In the genomic region with DNA sequence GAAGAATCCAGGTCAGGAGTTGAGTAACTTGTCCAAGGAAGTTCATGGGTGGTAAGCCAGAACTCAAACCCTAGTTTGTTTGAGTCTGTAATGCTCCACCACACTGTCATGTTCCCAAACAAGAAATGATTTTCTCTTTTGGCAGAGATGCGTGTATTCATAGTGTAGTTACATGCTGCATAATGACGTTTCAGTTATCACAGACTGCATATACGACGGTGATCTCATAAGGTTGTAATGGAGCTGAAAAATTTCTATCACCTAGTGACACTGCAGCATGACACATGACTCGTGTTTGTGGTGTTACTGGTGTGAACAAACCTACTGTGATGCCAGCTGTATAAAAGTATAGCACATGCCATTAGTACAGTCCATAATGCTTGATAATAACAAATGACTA, we compare ENCODE assay signal across 17 cellular contexts.
DNase-seq lines count a peak whose midpoint lies in the region; FAIRE-seq and TF ChIP-seq lines count a peak whose summit lies in the region.
"Had no signal": no experiment of that assay in that cellular context is flagged by ENCODE, and none has a peak within 500 bp of the region (broad histone marks: within the 10 kb centered on the region; RNA-seq: fewer than 3 reads in every experiment).

No MANE protein-coding gene starts in this region.

- no peaks in the 10 kb centered on the region for H3K9me3 ChIP-seq in osteoblast (ENCODE audit: low read depth, low read length)

- H3K27ac ChIP-seq in osteoblast (ENCODE audit: low read depth, low read length) = peak overlapping the region; percentile 63
- H3K27ac ChIP-seq: cardiac muscle cell had no signal

- peaks cover 17% of the 10 kb centered on the region for H3K4me1 ChIP-seq in osteoblast (ENCODE audit: insufficient read depth, low read length)

- peak; percentile 6 for FAIRE-seq in H54 (lab: Jason Lieb, UNC)
- no peak for FAIRE-seq in RCC 7860 (lab: Jason Lieb, UNC)

- no peak overlapping the region for H3K4me2 ChIP-seq in osteoblast (ENCODE audit: insufficient read depth, low read length)

- no peak for DNase-seq in H54 (ENCODE audit: insufficient read length, low spot score)
- DNase-seq in RCC 7860 (ENCODE audit: low spot score) = peak; percentile 57
- peak; percentile 47 for DNase-seq in epithelial cell of esophagus (ENCODE audit: low read depth)
- DNase-seq in osteoblast (ENCODE audit: insufficient read length, low spot score, missing footprints) = peak; percentile 70
- no peak for DNase-seq in NCI-H774 (lab: John Stamatoyannopoulos, UW)
- no peak for DNase-seq in SKM-1 (lab: John Stamatoyannopoulos, UW; ENCODE audit: unreplicated experiment)
- no peak for DNase-seq in NCI-H1436 treated with DMSO at 0.1 percent for 48 hours (lab: John Stamatoyannopoulos, UW)
- DNase-seq: activated CD8-positive, alpha-beta memory T cell treated with anti-CD3 and anti-CD28 coated beads, Interleukin-2, amount 50 U/mL, for 4 hours; activated naive CD4-positive, alpha-beta T cell treated with anti-CD3 and anti-CD28 coated beads, Interleukin-2, amount 10 ng/mL, durations not matched to agents 7 days and 5 days; endodermal cell; GOT3; Karpas-422; naive B cell; NCI-H146; NCI-H510A; T-cell had no signal

- TF ChIP-seq CTCF in epithelial cell of esophagus (IDR thresholded peaks at IDR 0.05; ENCODE audit: insufficient read depth, low read depth, low read length, missing control alignments) = no peak
- TF ChIP-seq CTCF in osteoblast (IDR thresholded peaks at IDR 0.05; ENCODE audit: extremely low read depth, low read depth, low read length) = no peak

- H2AFZ ChIP-seq in osteoblast (ENCODE audit: low read length) = no peak overlapping the region

- TF ChIP-seq POLR2A in H54 (IDR thresholded peaks at IDR 0.05; ENCODE audit: low read depth, low read length) = no peak

- H3K79me2 ChIP-seq in osteoblast (ENCODE audit: insufficient read depth, low read length) = peaks cover 16% of the 10 kb centered on the region

- no peaks in the 10 kb centered on the region for H3K36me3 ChIP-seq in osteoblast (ENCODE audit: insufficient read depth, low read length)

- H3K27me3 ChIP-seq in osteoblast (ENCODE audit: insufficient read depth, low read length) = no peaks in the 10 kb centered on the region
- H3K27me3 ChIP-seq: cardiac muscle cell had no signal

- H4K20me1 ChIP-seq in osteoblast (ENCODE audit: insufficient read depth, low read length) = no peaks in the 10 kb centered on the region

- H3K4me3 ChIP-seq in epithelial cell of esophagus (ENCODE audit: low read length) (no peak overlapping the region), osteoblast (ENCODE audit: insufficient read depth, low read length) (no peak overlapping the region)
- H3K4me3 ChIP-seq: cardiac muscle cell had no signal

Comparison
In these comparisons a context has a peak if more than half of its experiments do, and no peak if none do; other contexts are left out.
1. DNase-seq: peak in RCC 7860 (single experiment), epithelial cell of esophagus (single experiment) and osteoblast (single experiment); none in H54 (single experiment), NCI-H774 (single experiment), SKM-1 (single experiment) and NCI-H1436 treated with DMSO at 0.1 percent for 48 hours (single experiment).